ENCODE assay signal across 8 cellular contexts in genomic region chr11:103109818-103110388, GRCh38. TPM values are rescaled to one million over a fixed set of nuclear protein-coding genes. Genes with fewer than 3 reads are reported as not detected.
DNase-seq lines count a peak whose midpoint lies in the region; ATAC-seq and TF ChIP-seq lines count a peak whose summit lies in the region.

No MANE protein-coding gene starts in this region.

- H3K4me1 Mint-ChIP-seq in activated T-cell treated with anti-CD3 and anti-CD28 coated beads, Interleukin-2, amount 50 U/mL, for 72 hours (ENCODE audit: low read depth), result peaks cover 13% of the 10 kb centered on the region

- ATAC-seq in HG03280 (IDR thresholded peaks at IDR 0.05; ENCODE audit: unreplicated experiment), result peak; percentile 14
- ATAC-seq in activated T-cell treated with anti-CD3 and anti-CD28 coated beads, Interleukin-2, amount 50 U/mL, for 72 hours (replicated peaks in 1 of 2), result no peak
- peak in 1 of 2 donors; percentile 7 for ATAC-seq in gastrocnemius medialis
- ATAC-seq in GM21619 (IDR thresholded peaks at IDR 0.05; ENCODE audit: unreplicated experiment), result no peak

- no peak for TF ChIP-seq POLR2A in gastrocnemius medialis (IDR thresholded peaks at IDR 0.05)

- in situ Hi-C loops in gastrocnemius medialis (cut with MboI; ENCODE audit: low sequenced_read_pairs in 4 of 4), result no loop called here

- peak overlapping the region; percentile 91 to 95 for H3K4me3 Mint-ChIP-seq in activated T-cell treated with anti-CD3 and anti-CD28 coated beads, Interleukin-2, amount 50 U/mL, for 72 hours

- intact Hi-C loops in left ventricle myocardium inferior (cut with micrococcal nuclease), result no loop called here
- intact Hi-C loops in gastrocnemius medialis (cut with DNase I; ENCODE audit: low total_unique reads), result no loop called here

- peaks cover 24% of the 10 kb centered on the region for H3K4me1 ChIP-seq in left ventricle myocardium inferior
- H3K4me1 ChIP-seq in gastrocnemius medialis, result peaks cover 6 to 10% of the 10 kb centered on the region in 2 donors

- H3K27ac ChIP-seq in left ventricle myocardium inferior (replicated peaks), result peak overlapping the region; percentile 73
- peak overlapping the region; percentile 34 to 62 (median 43) for H3K27ac ChIP-seq in gastrocnemius medialis

- H3K9me3 ChIP-seq in left ventricle myocardium inferior (replicated peaks), result no peaks in the 10 kb centered on the region
- H3K9me3 ChIP-seq in gastrocnemius medialis, result no peaks in the 10 kb centered on the region

- peak overlapping the region; percentile 50 for H3K27ac Mint-ChIP-seq in activated T-cell treated with anti-CD3 and anti-CD28 coated beads, Interleukin-2, amount 50 U/mL, for 72 hours

- DNase-seq in NCI-H2171 treated with DMSO at 0.1 percent for 48 hours (lab: John Stamatoyannopoulos, UW) (peak; percentile 34), NCI-H2171 (lab: John Stamatoyannopoulos, UW) (no peak), left ventricle myocardium inferior (no peak), gastrocnemius medialis (no peak), cerebellar nuclear complex (lab: John Stamatoyannopoulos, UW) (no peak)
- DNase-seq in activated T-cell treated with anti-CD3 and anti-CD28 coated beads, Interleukin-2, amount 50 U/mL, for 72 hours, result peak; percentile 2 to 5

- H3K9me3 Mint-ChIP-seq in activated T-cell treated with anti-CD3 and anti-CD28 coated beads, Interleukin-2, amount 50 U/mL, for 72 hours, result no peaks in the 10 kb centered on the region

- H3K4me3 ChIP-seq in left ventricle myocardium inferior (peak overlapping the region; percentile 80), gastrocnemius medialis (peak overlapping the region; percentile 55 to 79 (median 72))

- H3K36me3 Mint-ChIP-seq in activated T-cell treated with anti-CD3 and anti-CD28 coated beads, Interleukin-2, amount 50 U/mL, for 72 hours (ENCODE audit: insufficient read depth in 2 of 2), result no peaks in the 10 kb centered on the region

- H3K27me3 ChIP-seq in left ventricle myocardium inferior (ENCODE audit: low read depth) (peaks cover under 1% of the 10 kb centered on the region), gastrocnemius medialis (no peaks in the 10 kb centered on the region)

- TF ChIP-seq CTCF in left ventricle myocardium inferior (IDR thresholded peaks at IDR 0.05; ENCODE audit: borderline replicate concordance) (no peak), gastrocnemius medialis (IDR thresholded peaks at IDR 0.05 in 4 of 5, conservative IDR thresholded peaks at IDR 0.05 in 1 of 5) (no peak)

- H3K27me3 Mint-ChIP-seq in activated T-cell treated with anti-CD3 and anti-CD28 coated beads, Interleukin-2, amount 50 U/mL, for 72 hours (ENCODE audit: low read depth), result peaks cover under 1% of the 10 kb centered on the region

- H3K36me3 ChIP-seq in left ventricle myocardium inferior, result peaks cover 10% of the 10 kb centered on the region
- no peaks in the 10 kb centered on the region for H3K36me3 ChIP-seq in gastrocnemius medialis

RNA-seq across cellular contexts. Expression of gene DYNC2H1, which starts 0.7 kb away (rescaled TPM):
- 1 to 10 TPM; 1.5 to 2.2 TPM for total RNA-seq in activated T-cell treated with anti-CD3 and anti-CD28 coated beads, Interleukin-2, amount 50 U/mL, for 72 hours
- total RNA-seq in left ventricle myocardium inferior (5.4 TPM), gastrocnemius medialis (1 to 10 TPM; 1.7 to 2.2 (median 1.9) TPM)

RNA-seq across cellular contexts. Expression of gene DCUN1D5, which starts 17.9 kb away (rescaled TPM):
- total RNA-seq in activated T-cell treated with anti-CD3 and anti-CD28 coated beads, Interleukin-2, amount 50 U/mL, for 72 hours, result 10 to 100 TPM; 41.3 to 49.1 TPM
- total RNA-seq in left ventricle myocardium inferior (25.8 TPM), gastrocnemius medialis (10 to 100 TPM; 31.6 to 57.5 (median 50.8) TPM)

Comparison
In these comparisons a context has a peak if more than half of its experiments do, and no peak if none do; other contexts are left out.
1. DNase-seq: peak in NCI-H2171 treated with DMSO at 0.1 percent for 48 hours (single experiment) and activated T-cell treated with anti-CD3 and anti-CD28 coated beads, Interleukin-2, amount 50 U/mL, for 72 hours (2 of 2); none in NCI-H2171 (single experiment), left ventricle myocardium inferior (single experiment), gastrocnemius medialis (0 of 2) and cerebellar nuclear complex (0 of 2).